ENCODE assay signal across 8 cellular contexts in the genomic region with DNA sequence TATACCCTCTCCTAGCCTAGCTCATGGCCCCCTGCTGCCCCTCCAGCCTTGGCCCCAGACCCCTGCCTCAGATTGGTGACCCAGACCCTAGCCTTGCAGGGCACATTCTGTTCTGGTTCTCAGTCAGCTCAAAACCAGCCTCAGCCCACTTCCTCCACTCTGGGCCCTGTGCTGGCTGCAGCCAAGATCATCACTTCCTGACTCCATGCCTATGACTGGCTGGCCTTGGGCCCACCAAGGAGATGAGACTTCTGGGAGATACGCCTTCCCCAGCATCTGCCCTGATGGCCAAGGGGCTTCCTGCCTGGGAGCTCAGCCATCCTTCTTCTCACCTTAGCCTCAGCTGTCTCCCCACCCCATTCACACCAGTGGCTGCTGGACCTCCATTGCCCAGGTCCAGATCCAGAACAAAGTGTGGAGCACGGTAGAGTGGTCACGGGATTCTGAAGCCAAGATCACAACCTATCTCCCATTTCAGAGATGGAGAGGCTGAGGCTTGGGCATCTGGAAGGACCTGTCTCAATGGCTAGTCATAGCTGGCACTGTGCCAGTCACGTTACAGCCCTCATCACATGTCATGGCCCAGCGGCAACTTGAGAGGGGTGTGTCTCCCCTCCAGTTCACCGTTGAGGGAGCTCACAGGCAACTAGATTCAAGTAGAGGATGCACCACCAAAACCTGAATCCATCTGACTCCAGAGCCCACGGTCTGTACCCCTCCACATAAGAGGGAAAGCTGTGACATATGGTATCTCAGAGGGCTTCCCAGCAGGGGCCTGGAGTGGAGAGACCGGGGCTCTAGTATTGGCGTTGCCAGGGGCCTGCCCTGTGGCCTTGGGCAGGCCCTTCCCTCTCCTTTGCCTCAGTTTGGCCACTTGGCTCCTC. TPM values are rescaled to one million over a fixed set of nuclear protein-coding genes. Genes with fewer than 3 reads are reported as not detected.
DNase-seq lines count a peak whose midpoint lies in the region; ATAC-seq and TF ChIP-seq lines count a peak whose summit lies in the region.

No MANE protein-coding gene starts in this region.

- H3K4me2 ChIP-seq in mammary epithelial cell (ENCODE audit: insufficient read depth, low read depth, low read length): no peak overlapping the region

- H3K36me3 ChIP-seq in mammary epithelial cell (ENCODE audit: insufficient read depth, low read length): no peaks in the 10 kb centered on the region
- H3K36me3 ChIP-seq in naive thymus-derived CD4-positive, alpha-beta T cell (ENCODE audit: control insufficient read depth in 2 of 3, insufficient read depth in 3 of 3, low read length in 3 of 3): no peaks in the 10 kb centered on the region

- WGBS in mammary epithelial cell (ENCODE audit: low coverage, missing lambda C conversion rate): 83% methylated on average over 8 of the region's 9 CpGs

- no peaks in the 10 kb centered on the region for H3K27me3 ChIP-seq in mammary epithelial cell (ENCODE audit: insufficient read depth, low read length)
- H3K27me3 ChIP-seq in naive thymus-derived CD4-positive, alpha-beta T cell (ENCODE audit: control insufficient read depth in 2 of 2, insufficient read depth in 2 of 2, low read length in 2 of 2): no peaks in the 10 kb centered on the region

- no peak overlapping the region for H3K9ac ChIP-seq in mammary epithelial cell (ENCODE audit: insufficient read depth, low read length)

- H3K27me3 Mint-ChIP-seq in naive thymus-derived CD4-positive, alpha-beta T cell: peaks cover 0 to under 1% (median 0%) of the 10 kb centered on the region in 5 donors

- ATAC-seq in naive thymus-derived CD4-positive, alpha-beta T cell: peak; percentile 62

- CTCF ChIA-PET in mammary epithelial cell (lab: Charles Lee; ENCODE audit: low non-redundant PET): interaction anchor here (0.6 kb wide), 1 partner anchor 56 kb away, joined by 5 read pairs; no protein-coding TSS in a partner anchor
- CTCF ChIA-PET in naive thymus-derived CD4-positive, alpha-beta T cell (lab: Charles Lee): interaction anchor here (0.6 to 1.2 kb wide), 6 partner anchors 23 to 104 kb away, joined by 3 to 4 read pairs (median 3); no protein-coding TSS in a partner anchor

- H4K20me1 ChIP-seq in mammary epithelial cell (ENCODE audit: insufficient read depth, low read length): no peaks in the 10 kb centered on the region

- POLR2A ChIA-PET in naive thymus-derived CD4-positive, alpha-beta T cell (lab: Charles Lee): no interaction called here

- no peaks in the 10 kb centered on the region for H3K36me3 Mint-ChIP-seq in naive thymus-derived CD4-positive, alpha-beta T cell

- in situ Hi-C loops in mammary epithelial cell (cut with MboI; ENCODE audit: low sequenced_read_pairs in 2 of 2): no loop called here

- no peak for TF ChIP-seq CTCF in mammary epithelial cell (conservative IDR thresholded peaks at IDR 0.05 in 1 of 2, IDR thresholded peaks at IDR 0.05 in 1 of 2; ENCODE audit: extremely low read depth in 1 of 2, insufficient read depth in 1 of 2, low read depth in 1 of 2, low read length in 2 of 2)

- H3K4me1 Mint-ChIP-seq in naive thymus-derived CD4-positive, alpha-beta T cell: peaks cover 13 to 23% (median 20%) of the 10 kb centered on the region in 7 donors

- DNase-seq in NCI-H2227 (lab: John Stamatoyannopoulos, UW; ENCODE audit: unreplicated experiment) (peak; percentile 27), NCI-H2227 treated with DMSO at 0.1 percent for 48 hours (lab: John Stamatoyannopoulos, UW) (no peak), NCI-H524 (lab: John Stamatoyannopoulos, UW) (peak; percentile 68 to 75), mammary epithelial cell (peak; percentile 30), cerebellar nuclear complex (lab: John Stamatoyannopoulos, UW) (no peak), GOT3 (lab: John Stamatoyannopoulos, UW) (no peak), retina (no peak)
- DNase-seq in naive thymus-derived CD4-positive, alpha-beta T cell: no peak

- no peaks in the 10 kb centered on the region for H3K9me3 Mint-ChIP-seq in naive thymus-derived CD4-positive, alpha-beta T cell

- H3K4me1 ChIP-seq in mammary epithelial cell (ENCODE audit: insufficient read depth, low read length): peaks cover 12% of the 10 kb centered on the region
- peaks cover 15% of the 10 kb centered on the region in 2 donors for H3K4me1 ChIP-seq in naive thymus-derived CD4-positive, alpha-beta T cell (ENCODE audit: control insufficient read depth in 2 of 2, insufficient read depth in 2 of 2, low read length in 2 of 2)

- H3K79me2 ChIP-seq in mammary epithelial cell (ENCODE audit: insufficient read depth, low read length): no peaks in the 10 kb centered on the region

- BruUV-seq in mammary epithelial cell (replicated peaks; lab: Mats Ljungman, UMichigan): no TSS peak

- peak overlapping the region; percentile 10 to 78 (median 67) for H3K4me3 Mint-ChIP-seq in naive thymus-derived CD4-positive, alpha-beta T cell

- no peak overlapping the region for H3K27ac ChIP-seq in mammary epithelial cell (ENCODE audit: insufficient read depth, low read depth, low read length)
- H3K27ac ChIP-seq in naive thymus-derived CD4-positive, alpha-beta T cell (ENCODE audit: low read depth, low read length): peak overlapping the region; percentile 24

- peak overlapping the region; percentile 45 to 91 (median 86) for H3K27ac Mint-ChIP-seq in naive thymus-derived CD4-positive, alpha-beta T cell

- no peaks in the 10 kb centered on the region for H3K9me3 ChIP-seq in mammary epithelial cell (replicated peaks; ENCODE audit: insufficient read depth, low read length)
- no peaks in the 10 kb centered on the region for H3K9me3 ChIP-seq in naive thymus-derived CD4-positive, alpha-beta T cell (ENCODE audit: control insufficient read depth in 2 of 3, low read length in 3 of 3)

- no peak overlapping the region for H2AFZ ChIP-seq in mammary epithelial cell (ENCODE audit: low read depth, low read length)

- H3K4me3 ChIP-seq in mammary epithelial cell (replicated peaks in 1 of 3; ENCODE audit: insufficient read depth in 1 of 3, low read depth in 2 of 3, low read length in 3 of 3): no peak overlapping the region
- no peak overlapping the region for H3K4me3 ChIP-seq in naive thymus-derived CD4-positive, alpha-beta T cell (ENCODE audit: low read length)

- intact Hi-C loops in mammary epithelial cell (cut with micrococcal nuclease): no loop called here
- intact Hi-C loops in naive thymus-derived CD4-positive, alpha-beta T cell (cut with micrococcal nuclease): loop anchor here (1.0 kb wide), 2 partner anchors 49 to 50 kb away; partner anchors contain the start of gene GDPD5 (in 1 of the 2)

- dilution Hi-C loops in mammary epithelial cell (cut with HindIII; ENCODE audit: low sequenced_read_pairs): no loop called here

RNA-seq across cellular contexts. Expression of gene KLHL35, which starts 43.0 kb away (rescaled TPM):
- 1 to 10 TPM; 2.4 to 3.7 TPM for total RNA-seq in mammary epithelial cell
- 0.43 TPM for polyA plus RNA-seq in mammary epithelial cell
- polyA minus RNA-seq in mammary epithelial cell: not detected
- total RNA-seq in naive thymus-derived CD4-positive, alpha-beta T cell: 1 to 10 TPM in 3 of 5 experiments, under 1 TPM in 2; 0.60 to 1.4 (median 1.1) TPM
- polyA plus RNA-seq in naive thymus-derived CD4-positive, alpha-beta T cell: under 1 TPM; 0.57 to 0.60 TPM

RNA-seq across cellular contexts. Expression of gene GDPD5, which starts 49.7 kb away (rescaled TPM):
- 10 to 100 TPM in 1 of 2 donors, 1 to 10 TPM in 1; 9.5 to 13.3 TPM for total RNA-seq in mammary epithelial cell
- polyA plus RNA-seq in mammary epithelial cell: 4.4 TPM
- polyA minus RNA-seq in mammary epithelial cell: 5.9 TPM
- total RNA-seq in naive thymus-derived CD4-positive, alpha-beta T cell: 10 to 100 TPM; 18.0 to 50.3 (median 24.7) TPM
- polyA plus RNA-seq in naive thymus-derived CD4-positive, alpha-beta T cell: 1 to 10 TPM; 3.9 to 7.1 TPM

Comparison
In these comparisons a context has a peak if more than half of its experiments do, and no peak if none do; other contexts are left out.
1. DNase-seq: peak in NCI-H2227 (single experiment), NCI-H524 (2 of 2) and mammary epithelial cell (single experiment); none in NCI-H2227 treated with DMSO at 0.1 percent for 48 hours (single experiment), naive thymus-derived CD4-positive, alpha-beta T cell (0 of 9), cerebellar nuclear complex (0 of 2), GOT3 (single experiment) and retina (single experiment).